ENCODE assay signal across 11 cellular contexts in genomic region chr17:30506423-30506822, GRCh38.
"Had no signal": no experiment of that assay in that cellular context is flagged by ENCODE, and none has a peak within 500 bp of the region (broad histone marks: within the 10 kb centered on the region; RNA-seq: fewer than 3 reads in every experiment).

No MANE protein-coding gene starts in this region.

- H3K4me3 Mint-ChIP-seq: activated CD8-positive, alpha-beta memory T cell treated with anti-CD3 and anti-CD28 coated beads, Interleukin-2, amount 10 ng/mL, durations not matched to agents 7 days and 5 days; activated naive CD8-positive, alpha-beta T cell treated with anti-CD3 and anti-CD28 coated beads, Interleukin-2, amount 50 U/mL, for 24 hours; activated T-cell treated with anti-CD3 and anti-CD28 coated beads, Interleukin-2, amount 50 U/mL, for 24 hours had no signal

- ATAC-seq: activated CD8-positive, alpha-beta memory T cell treated with anti-CD3 and anti-CD28 coated beads, Interleukin-2, amount 10 ng/mL, durations not matched to agents 7 days and 5 days; activated naive CD8-positive, alpha-beta T cell treated with anti-CD3 and anti-CD28 coated beads, Interleukin-2, amount 50 U/mL, for 24 hours had no signal

- H3K27ac ChIP-seq: esophagus squamous epithelium, sigmoid colon had no signal

- H3K27me3 Mint-ChIP-seq: activated CD8-positive, alpha-beta memory T cell treated with anti-CD3 and anti-CD28 coated beads, Interleukin-2, amount 10 ng/mL, durations not matched to agents 7 days and 5 days; activated naive CD8-positive, alpha-beta T cell treated with anti-CD3 and anti-CD28 coated beads, Interleukin-2, amount 50 U/mL, for 24 hours; activated T-cell treated with anti-CD3 and anti-CD28 coated beads, Interleukin-2, amount 50 U/mL, for 24 hours had no signal

- H3K9me3 Mint-ChIP-seq: activated naive CD8-positive, alpha-beta T cell treated with anti-CD3 and anti-CD28 coated beads, Interleukin-2, amount 50 U/mL, for 24 hours; activated T-cell treated with anti-CD3 and anti-CD28 coated beads, Interleukin-2, amount 50 U/mL, for 24 hours had no signal

- H3K4me1 ChIP-seq: esophagus squamous epithelium, sigmoid colon had no signal

- H3K27ac Mint-ChIP-seq: activated CD8-positive, alpha-beta memory T cell treated with anti-CD3 and anti-CD28 coated beads, Interleukin-2, amount 10 ng/mL, durations not matched to agents 7 days and 5 days; activated naive CD8-positive, alpha-beta T cell treated with anti-CD3 and anti-CD28 coated beads, Interleukin-2, amount 50 U/mL, for 24 hours; activated T-cell treated with anti-CD3 and anti-CD28 coated beads, Interleukin-2, amount 50 U/mL, for 24 hours had no signal

- DNase-seq: activated CD8-positive, alpha-beta memory T cell treated with anti-CD3 and anti-CD28 coated beads, Interleukin-2, amount 10 ng/mL, durations not matched to agents 7 days and 5 days; activated naive CD8-positive, alpha-beta T cell treated with anti-CD3 and anti-CD28 coated beads, Interleukin-2, amount 50 U/mL, for 24 hours; activated T-cell treated with anti-CD3 and anti-CD28 coated beads, Interleukin-2, amount 50 U/mL, for 24 hours; esophagus squamous epithelium; foreskin fibroblast; head of caudate nucleus; mammary epithelial cell; sigmoid colon; stimulated activated CD4-positive, alpha-beta T cell treated with anti-CD3 and anti-CD28 coated beads, Interleukin-12 subunit alpha, Interleukin-12 subunit beta, amount 100 ng/mL, for 4 hours; stimulated activated naive CD4-positive, alpha-beta T cell treated with Interleukin-2 at 50 U/mL for 16 hours; T-helper 9 cell had no signal

- H3K4me3 ChIP-seq: esophagus squamous epithelium, sigmoid colon had no signal

- H3K27me3 ChIP-seq: esophagus squamous epithelium, sigmoid colon had no signal

- H3K9me3 ChIP-seq: esophagus squamous epithelium, sigmoid colon had no signal
